In genomic region chr15:73899197-73900128, GRCh38 we compare ENCODE assay signal across 23 cellular contexts. TPM values are rescaled to one million over a fixed set of nuclear protein-coding genes. Genes with fewer than 3 reads are reported as not detected.
DNase-seq lines count a peak whose midpoint lies in the region; ATAC-seq, FAIRE-seq and TF ChIP-seq lines count a peak whose summit lies in the region.
"Had no signal": no experiment of that assay in that cellular context is flagged by ENCODE, and none has a peak within 500 bp of the region (broad histone marks: within the 10 kb centered on the region; RNA-seq: fewer than 3 reads in every experiment).

No MANE protein-coding gene starts in this region.

- TF ChIP-seq POLR2A in H1 (IDR thresholded peaks at IDR 0.05; ENCODE audit: control extremely low read depth in 1 of 2, low read depth in 2 of 2, low read length in 2 of 2): no peak

- no peak overlapping the region for H2BK5ac ChIP-seq in H1 (ENCODE audit: low read depth, low read length)

- no peak overlapping the region; the same call in 1 of the 2 replicates for H2BK12ac ChIP-seq in H1 (ENCODE audit: low read depth, low read length)

- WGBS in H1 (ENCODE audit: extremely low coverage in 1 of 2, insufficient coverage in 1 of 2, insufficient read length in 1 of 2, insufficient replicate concordance in 2 of 2, low coverage in 1 of 2, low lambda C conversion rate in 2 of 2, missing lambda C conversion rate in 1 of 2), 2 experiments: 87% methylated on average over 16 of the region's 16 CpGs; no CpG with 5 or more reads in 1 of the 2 experiments

- peak; percentile 34 to 85 for DNase-seq in NCI-H524 (lab: John Stamatoyannopoulos, UW)
- no peak for DNase-seq in NCI-H524 treated with DMSO at 0.1 percent for 48 hours (lab: John Stamatoyannopoulos, UW)
- no peak for DNase-seq in H1 (ENCODE audit: low read depth in 1 of 2, low spot score in 2 of 2)
- no peak for DNase-seq in osteocyte (ENCODE audit: extremely low spot score, unreplicated experiment)
- no peak for DNase-seq in activated naive CD4-positive, alpha-beta T cell treated with anti-CD3 and anti-CD28 coated beads, Interleukin-2, amount 50 U/mL, for 16 hours
- DNase-seq: activated B cell treated with CpG ODN at 0.5 μM for 24 hours; activated naive CD4-positive, alpha-beta T cell treated with anti-CD3 and anti-CD28 coated beads for 36 hours; CD8-positive, alpha-beta T cell; heart right ventricle; naive thymus-derived CD4-positive, alpha-beta T cell; NCI-H1092; NCI-H2171 treated with DMSO at 0.1 percent for 48 hours; stimulated activated CD4-positive, alpha-beta T cell treated with anti-CD3 and anti-CD28 coated beads, Interleukin-4, amount 100 ng/mL, for 24 hours; SW 1271 had no signal

- H2AFZ ChIP-seq in H1 (ENCODE audit: low read length): no peak overlapping the region

- H3K56ac ChIP-seq in H1 (replicated peaks; ENCODE audit: insufficient read length, low read depth, low read length): no peak overlapping the region

- no peak overlapping the region for H3K18ac ChIP-seq in H1 (ENCODE audit: extremely low read depth, low read length)

- 0 out of 2 replicates have a peak overlapping the region, but pooled peaks have one; percentile 46 for H2BK15ac ChIP-seq in H1 (ENCODE audit: low read length)

- no peak overlapping the region for H4K91ac ChIP-seq in H1 (replicated peaks; ENCODE audit: insufficient read length, low read length)

- no peak overlapping the region for H2AK5ac ChIP-seq in H1 (ENCODE audit: low read depth, low read length)

- no peaks in the 10 kb centered on the region for H4K20me1 ChIP-seq in H1 (replicated peaks in 1 of 2; ENCODE audit: control insufficient read depth in 1 of 2, insufficient read depth in 2 of 2, low read length in 2 of 2)

- POLR2A ChIA-PET in H1 (lab: Charles Lee; ENCODE audit: partially characterized antibody): interaction anchor here (1.4 kb wide), 1 partner anchor 16 kb away, joined by 3 read pairs; no protein-coding TSS in a partner anchor

- no peak overlapping the region for H4K8ac ChIP-seq in H1 (ENCODE audit: extremely low read depth, insufficient read depth, low read length)

- H3K27ac ChIP-seq in H1 (ENCODE audit: low read depth, low read length): no peak overlapping the region
- H3K27ac ChIP-seq: A549, heart right ventricle, right atrium auricular region had no signal

- CTCF ChIA-PET in H1 (lab: Charles Lee; ENCODE audit: partially characterized antibody): interaction anchor here (0.8 to 9.8 kb wide), 17 partner anchors 7 to 263 kb away, joined by 3 to 167 read pairs (median 3); partner anchors contain the start of gene TBC1D21

- H3K9ac ChIP-seq in H1 (replicated peaks in 1 of 4; ENCODE audit: extremely low read depth in 1 of 4, low read depth in 3 of 4, low read length in 3 of 4): no peak overlapping the region

- TF ChIP-seq EP300 in H1 (IDR thresholded peaks at IDR 0.05; ENCODE audit: borderline replicate concordance in 1 of 2, low read depth in 2 of 2, low read length in 2 of 2): no peak

- no peak overlapping the region for H4K5ac ChIP-seq in H1 (ENCODE audit: insufficient read length, low read depth, low read length)

- no peaks in the 10 kb centered on the region for H3K9me3 ChIP-seq in H1 (ENCODE audit: insufficient read depth in 2 of 2, low read depth in 1 of 2, low read length in 1 of 2)
- H3K9me3 ChIP-seq: A549, heart right ventricle, right atrium auricular region had no signal

- H3K4me2 ChIP-seq in H1 (ENCODE audit: insufficient read depth in 1 of 2, low read depth in 2 of 2, low read length in 2 of 2): no peak overlapping the region
- H3K4me2 ChIP-seq: A549 had no signal

- H3K27me3 ChIP-seq in H1 (replicated peaks in 1 of 4; ENCODE audit: control insufficient read depth in 3 of 4, extremely low read depth in 1 of 4, insufficient read depth in 3 of 4, low read length in 3 of 4): no peaks in the 10 kb centered on the region
- H3K27me3 ChIP-seq: heart right ventricle, right atrium auricular region had no signal

- no peak overlapping the region for H3K4ac ChIP-seq in H1 (replicated peaks; ENCODE audit: insufficient read length, low read depth, low read length)

- no peak overlapping the region for H3K4me3 Mint-ChIP-seq in osteocyte (ENCODE audit: unreplicated experiment)
- H3K4me3 Mint-ChIP-seq: activated B cell treated with CpG ODN at 0.5 μM for 24 hours; activated naive CD4-positive, alpha-beta T cell treated with anti-CD3 and anti-CD28 coated beads for 36 hours; CD8-positive, alpha-beta T cell; naive thymus-derived CD4-positive, alpha-beta T cell had no signal

- TF ChIP-seq RAD21 in H1 (IDR thresholded peaks at IDR 0.05 in 1 of 2, conservative IDR thresholded peaks at IDR 0.05 in 1 of 2; ENCODE audit: low read depth in 2 of 2, low read length in 2 of 2): no peak

- H3K79me1 ChIP-seq in H1 (ENCODE audit: low read depth, low read length): no peaks in the 10 kb centered on the region; the same call in 1 of the 2 replicates

- no peaks in the 10 kb centered on the region for H3K27me3 Mint-ChIP-seq in osteocyte (ENCODE audit: unreplicated experiment)

- no peak overlapping the region for H2BK20ac ChIP-seq in H1 (ENCODE audit: low read length)

- no peak for FAIRE-seq in H1 (lab: Jason Lieb, UNC)
- FAIRE-seq: A549 had no signal

- H3K4me3 ChIP-seq in H1 (ENCODE audit: extremely low read depth in 1 of 4, insufficient read depth in 2 of 4, low read depth in 3 of 4, low read length in 4 of 4): no peak overlapping the region
- H3K4me3 ChIP-seq: A549, heart right ventricle, right atrium auricular region had no signal

- no peaks in the 10 kb centered on the region for H3K79me2 ChIP-seq in H1 (ENCODE audit: control insufficient read depth in 1 of 2, insufficient read depth in 2 of 2, low read length in 2 of 2)

- H3K36me3 Mint-ChIP-seq in osteocyte (ENCODE audit: unreplicated experiment): no peaks in the 10 kb centered on the region
- H3K36me3 Mint-ChIP-seq: CD8-positive, alpha-beta T cell had no signal

- no peaks in the 10 kb centered on the region; the same call in 1 of the 2 replicates for H3K23me2 ChIP-seq in H1 (ENCODE audit: low read depth, low read length)

- no peak overlapping the region for H3K14ac ChIP-seq in H1 (ENCODE audit: insufficient read length)

- H3K4me1 Mint-ChIP-seq in osteocyte (ENCODE audit: unreplicated experiment): peaks cover 38% of the 10 kb centered on the region
- H3K4me1 Mint-ChIP-seq: activated B cell treated with CpG ODN at 0.5 μM for 24 hours had no signal

- no peak overlapping the region for H2BK120ac ChIP-seq in H1 (replicated peaks; ENCODE audit: low read depth, low read length)

- no peaks in the 10 kb centered on the region for H3K36me3 ChIP-seq in H1 (ENCODE audit: control insufficient read depth in 2 of 4, insufficient read depth in 4 of 4, low read length in 3 of 4)
- H3K36me3 ChIP-seq: heart right ventricle, right atrium auricular region had no signal

- peak overlapping the region; percentile 29 for H3K27ac Mint-ChIP-seq in osteocyte (ENCODE audit: unreplicated experiment)
- H3K27ac Mint-ChIP-seq: activated B cell treated with CpG ODN at 0.5 μM for 24 hours; activated naive CD4-positive, alpha-beta T cell treated with anti-CD3 and anti-CD28 coated beads for 36 hours; CD8-positive, alpha-beta T cell; naive thymus-derived CD4-positive, alpha-beta T cell had no signal

- no peak overlapping the region for H3K23ac ChIP-seq in H1 (ENCODE audit: insufficient read length)

- TF ChIP-seq CTCF in H1 (IDR thresholded peaks at IDR 0.05; ENCODE audit: control extremely low read depth in 1 of 3, insufficient read depth in 1 of 3, low read depth in 1 of 3, low read length in 3 of 3): no peak
- no peak for TF ChIP-seq CTCF in osteocyte (IDR thresholded peaks at IDR 0.05)

- no peak for ATAC-seq in HG03521 (IDR thresholded peaks at IDR 0.05; ENCODE audit: unreplicated experiment)
- no peak for ATAC-seq in GM19467 (IDR thresholded peaks at IDR 0.05; ENCODE audit: unreplicated experiment)
- ATAC-seq: A549; CD8-positive, alpha-beta T cell; heart right ventricle; left lobe of liver; naive thymus-derived CD4-positive, alpha-beta T cell had no signal

- no peaks in the 10 kb centered on the region for H3K9me3 Mint-ChIP-seq in osteocyte (ENCODE audit: unreplicated experiment)
- H3K9me3 Mint-ChIP-seq: activated B cell treated with CpG ODN at 0.5 μM for 24 hours; activated naive CD4-positive, alpha-beta T cell treated with anti-CD3 and anti-CD28 coated beads for 36 hours; CD8-positive, alpha-beta T cell had no signal

- peaks cover 0 to 3% (median 1%) of the 10 kb centered on the region in 4 experiments; a peak in 3 of 7 replicates for H3K4me1 ChIP-seq in H1 (replicated peaks in 1 of 4; ENCODE audit: control insufficient read depth in 3 of 4, insufficient read depth in 4 of 4, low read length in 3 of 4)
- H3K4me1 ChIP-seq: right atrium auricular region had no signal

TF ChIP-seq in H1, 55 proteins besides CTCF, POLR2A, EP300 and RAD21 (continues in another document):
- no peak for TF ChIP-seq CHD2 (IDR thresholded peaks at IDR 0.05; ENCODE audit: low read length)
- TF ChIP-seq HDAC2 (IDR thresholded peaks at IDR 0.05; ENCODE audit: borderline replicate concordance in 1 of 2, low read depth in 2 of 2, low read length in 2 of 2): no peak
- no peak for TF ChIP-seq CEBPB (IDR thresholded peaks at IDR 0.05; ENCODE audit: low read depth, low read length)

RNA-seq across cellular contexts. Expression of gene TBC1D21, which starts 26.1 kb away (rescaled TPM):
- polyA plus RNA-seq in PFSK-1 (2012; ENCODE audit: insufficient read length, low read depth): not detected
- total RNA-seq in H1 (2021; fragmentation: NEBNext Ultra II Directional; extraction: Animal tissue kit (Norgen Biotek cat#: 25700)): not detected in 2 replicates
- polyA plus RNA-seq in H1 (2011; rRNA removed): not detected in 2 replicates
- not detected for polyA plus RNA-seq in H1 (2011; cell fraction: cytosol; rRNA removed)
- polyA plus RNA-seq in H1 (2011; cell fraction: nucleus; rRNA removed): not detected
- not detected in 4 replicates for polyA plus RNA-seq in H1 (2012, experiment 1 of 2)
- not detected for polyA plus RNA-seq in H1 (2012, experiment 2 of 2)
- not detected for polyA plus RNA-seq in H1 (2013, experiment 1 of 2)
- not detected for polyA plus RNA-seq in H1 (2013, experiment 2 of 2)
- polyA minus RNA-seq in H1 (2011; rRNA and poly(A)+ RNA removed): not detected in 2 replicates
- not detected for polyA minus RNA-seq in H1 (2011; cell fraction: cytosol; rRNA and poly(A)+ RNA removed)
- polyA minus RNA-seq in H1 (2011; cell fraction: nucleus; rRNA and poly(A)+ RNA removed): not detected
- total RNA-seq in osteocyte: not detected in 2 replicates
- total RNA-seq: activated B cell treated with CpG ODN at 0.5 μM for 24 hours; activated naive CD4-positive, alpha-beta T cell treated with anti-CD3 and anti-CD28 coated beads for 36 hours; CD8-positive, alpha-beta T cell; G401; heart right ventricle; left lobe of liver; naive thymus-derived CD4-positive, alpha-beta T cell; OCI-LY7; right atrium auricular region; ureter had no signal
- polyA plus RNA-seq: A549; heart right ventricle; naive thymus-derived CD4-positive, alpha-beta T cell had no signal

RNA-seq across cellular contexts. Expression of gene LOXL1, which starts 26.8 kb away (rescaled TPM):
- polyA plus RNA-seq in PFSK-1 (2012; ENCODE audit: insufficient read length, low read depth): 186 TPM
- total RNA-seq in H1 (2021; fragmentation: NEBNext Ultra II Directional; extraction: Animal tissue kit (Norgen Biotek cat#: 25700)): 8.1 and 9.3 TPM in 2 replicates
- polyA plus RNA-seq in H1 (2011; rRNA removed): 14.4 and 22.7 TPM in 2 replicates
- polyA plus RNA-seq in H1 (2011; cell fraction: cytosol; rRNA removed): 13.3 TPM
- polyA plus RNA-seq in H1 (2011; cell fraction: nucleus; rRNA removed): 25.7 TPM
- polyA plus RNA-seq in H1 (2012, experiment 1 of 2): 6.5 to 22.3 TPM (median 16.9 TPM) in 4 replicates
- polyA plus RNA-seq in H1 (2012, experiment 2 of 2): 32.8 TPM
- polyA plus RNA-seq in H1 (2013, experiment 1 of 2): 29.6 TPM
- polyA plus RNA-seq in H1 (2013, experiment 2 of 2): 31.4 TPM
- 11.7 and 13.9 TPM in 2 replicates for polyA minus RNA-seq in H1 (2011; rRNA and poly(A)+ RNA removed)
- 14.2 TPM for polyA minus RNA-seq in H1 (2011; cell fraction: cytosol; rRNA and poly(A)+ RNA removed)
- 11.9 TPM for polyA minus RNA-seq in H1 (2011; cell fraction: nucleus; rRNA and poly(A)+ RNA removed)
- total RNA-seq in osteocyte: 398 and 417 TPM in 2 replicates
- total RNA-seq: OCI-LY7 had no signal

Comparison
In these comparisons a context has a peak if more than half of its experiments do, and no peak if none do; other contexts are left out.
1. DNase-seq: peak in NCI-H524 (2 of 2); none in NCI-H524 treated with DMSO at 0.1 percent for 48 hours (single experiment), H1 (0 of 2), osteocyte (single experiment) and activated naive CD4-positive, alpha-beta T cell treated with anti-CD3 and anti-CD28 coated beads, Interleukin-2, amount 50 U/mL, for 16 hours (single experiment).
2. RNA of gene LOXL1, which starts 26.8 kb away (total RNA-seq): 398 to 417 TPM in osteocyte; 8.1 to 9.3 TPM in H1; every median in the first group is over 10 times any median in the second.